Comparison of ENCODE assay signal across 23 cellular contexts in the genomic region with DNA sequence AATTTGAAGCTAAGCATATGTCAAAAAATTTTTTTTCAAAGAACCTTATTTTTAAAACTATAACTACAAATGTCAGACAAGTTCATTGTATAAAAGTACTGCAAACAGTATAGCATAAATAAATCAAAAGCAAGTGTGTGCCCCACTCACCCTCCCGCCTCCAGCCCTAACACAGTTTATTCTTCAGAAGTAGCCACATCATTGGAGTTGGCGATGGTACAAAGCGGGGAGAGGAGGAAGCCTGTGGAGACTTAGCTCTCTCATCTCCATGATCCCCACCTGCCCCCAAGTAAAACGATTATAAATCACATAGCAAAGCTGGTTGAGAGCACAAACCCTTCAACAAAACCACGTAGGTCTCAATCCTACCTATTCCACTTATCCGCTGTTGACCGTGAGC.
"Had no signal": no experiment of that assay in that cellular context is flagged by ENCODE, and none has a peak within 500 bp of the region (broad histone marks: within the 10 kb centered on the region; RNA-seq: fewer than 3 reads in every experiment).

No MANE protein-coding gene starts in this region.

- H3K36me3 ChIP-seq: right atrium auricular region, suprapubic skin, tibial artery, upper lobe of right lung, WERI-Rb-1 had no signal

- ATAC-seq: activated CD4-positive, CD25-positive, alpha-beta regulatory T cell treated with anti-CD3 and anti-CD28 coated beads, Interleukin-2, amount 50 U/mL, for 24 hours; left colon; upper lobe of right lung had no signal

- H3K27me3 ChIP-seq: right atrium auricular region, suprapubic skin, tibial artery, upper lobe of right lung had no signal

- H3K9me3 ChIP-seq: right atrium auricular region, suprapubic skin, tibial artery, upper lobe of right lung had no signal

- H3K27ac ChIP-seq: right atrium auricular region, suprapubic skin, tibial artery, upper lobe of right lung, WERI-Rb-1 had no signal

- H3K4me3 ChIP-seq: right atrium auricular region, suprapubic skin, tibial artery, upper lobe of right lung had no signal

- H3K4me1 ChIP-seq: right atrium auricular region, suprapubic skin had no signal

- DNase-seq: activated CD4-positive, alpha-beta T cell treated with anti-CD3 and anti-CD28 coated beads for 48 hours; activated CD4-positive, alpha-beta T cell treated with anti-CD3 and anti-CD28 coated beads, Interleukin-2, amount 50 U/mL, for 48 hours; activated CD8-positive, alpha-beta memory T cell treated with anti-CD3 and anti-CD28 coated beads for 24 hours; activated gamma-delta T cell; activated naive CD4-positive, alpha-beta T cell treated with anti-CD3 and anti-CD28 coated beads, Interleukin-2, amount 10 ng/mL, durations not matched to agents 7 days and 5 days; activated naive CD8-positive, alpha-beta T cell treated with anti-CD3 and anti-CD28 coated beads, Interleukin-2, amount 10 ng/mL, durations not matched to agents 7 days and 5 days; caudate nucleus; foreskin fibroblast; head of caudate nucleus; hippocampal formation; kidney; left colon; mammary epithelial cell; naive B cell; nucleus accumbens; stimulated activated naive CD4-positive, alpha-beta T cell; T1000; tibial artery; upper lobe of right lung; WERI-Rb-1 had no signal
